ENCODE assay signal across 1 cellular context in genomic region chr1:26035203-26035958, GRCh38.
A peak's percentile ranks its signal among the peaks of the same experiment; 100 is the strongest.
TF ChIP-seq lines count a peak whose summit lies in the region.

No MANE protein-coding gene starts in this region.

TF ChIP-seq in HepG2, 621 proteins besides CTCF, POLR2A, EP300 and RAD21 (continued from another document and continues in another):
- TF ChIP-seq ZNF367 (CRISPR knock-in tag; IDR thresholded peaks at IDR 0.05; ENCODE audit: borderline replicate concordance) (no peak), CBFB (CRISPR knock-in tag; IDR thresholded peaks at IDR 0.05) (peak; percentile 23; the same call in 1 of the 2 replicates), TIGD3 (CRISPR knock-in tag; IDR thresholded peaks at IDR 0.05; ENCODE audit: borderline replicate concordance) (no peak), ZNF383 (CRISPR knock-in tag; IDR thresholded peaks at IDR 0.05; ENCODE audit: borderline replicate concordance) (no peak), NFYC (CRISPR knock-in tag; IDR thresholded peaks at IDR 0.05) (peak; percentile 86), HMGA1 (CRISPR knock-in tag; conservative IDR thresholded peaks at IDR 0.05) (no peak), KLF9 (CRISPR knock-in tag; IDR thresholded peaks at IDR 0.05; ENCODE audit: low read depth) (0 out of 2 replicates have a peak, but pooled peaks have one; percentile 43), ZBTB38 (CRISPR knock-in tag; IDR thresholded peaks at IDR 0.05) (0 out of 2 replicates have a peak, but pooled peaks have one; percentile 3), ZNF510 (CRISPR knock-in tag; IDR thresholded peaks at IDR 0.05; ENCODE audit: low read depth) (no peak; the same call in 1 of the 2 replicates), SNAPC2 (CRISPR knock-in tag; IDR thresholded peaks at IDR 0.05) (no peak), MIER2 (CRISPR knock-in tag; IDR thresholded peaks at IDR 0.05) (peak; percentile 15; the same call in 1 of the 2 replicates), ZSCAN20 (CRISPR knock-in tag; IDR thresholded peaks at IDR 0.05; ENCODE audit: borderline replicate concordance) (peak; percentile 70), HNRNPL (IDR thresholded peaks at IDR 0.05; ENCODE audit: low read depth, low read length) (no peak), IKZF5 (CRISPR knock-in tag; IDR thresholded peaks at IDR 0.05) (peak; percentile 67; the same call in 1 of the 2 replicates), ZNF317 (CRISPR knock-in tag; IDR thresholded peaks at IDR 0.05) (no peak), WIZ (CRISPR knock-in tag; IDR thresholded peaks at IDR 0.05) (no peak), ZNF318 (CRISPR knock-in tag; IDR thresholded peaks at IDR 0.05) (no peak), PREB (CRISPR knock-in tag; IDR thresholded peaks at IDR 0.05) (no peak), CBX2 (IDR thresholded peaks at IDR 0.05; ENCODE audit: low read depth, low read length) (no peak), CBX2 (CRISPR knock-in tag; IDR thresholded peaks at IDR 0.05; ENCODE audit: low read depth) (no peak), PHF5A (CRISPR knock-in tag; IDR thresholded peaks at IDR 0.05; ENCODE audit: low read depth, unreplicated experiment) (no peak), ADNP (CRISPR knock-in tag; IDR thresholded peaks at IDR 0.05) (no peak), KLF11 (CRISPR knock-in tag; IDR thresholded peaks at IDR 0.05) (no peak), DR1 (CRISPR knock-in tag; IDR thresholded peaks at IDR 0.05) (no peak), ERF (CRISPR knock-in tag; IDR thresholded peaks at IDR 0.05) (peak; percentile 15; the same call in 1 of the 2 replicates), GPBP1L1 (CRISPR knock-in tag; IDR thresholded peaks at IDR 0.05) (no peak), ZNF484 (CRISPR knock-in tag; IDR thresholded peaks at IDR 0.05; ENCODE audit: borderline replicate concordance, low read depth) (no peak; the same call in 1 of the 2 replicates), THAP8 (CRISPR knock-in tag; IDR thresholded peaks at IDR 0.05; ENCODE audit: borderline replicate concordance) (no peak), PLRG1 (conservative IDR thresholded peaks at IDR 0.05) (no peak), MATR3 (CRISPR knock-in tag; IDR thresholded peaks at IDR 0.05) (no peak), ZBTB20 (CRISPR knock-in tag; IDR thresholded peaks at IDR 0.05; ENCODE audit: borderline replicate concordance, low read depth) (no peak), ZNF207 (IDR thresholded peaks at IDR 0.05; ENCODE audit: borderline replicate concordance) (no peak), ZNF513 (CRISPR knock-in tag; conservative IDR thresholded peaks at IDR 0.05) (no peak), HBP1 (CRISPR knock-in tag; IDR thresholded peaks at IDR 0.05; ENCODE audit: low read depth) (no peak), ZNF747 (CRISPR knock-in tag; IDR thresholded peaks at IDR 0.05; ENCODE audit: borderline replicate concordance) (no peak; the same call in 1 of the 2 replicates), ZNF781 (CRISPR knock-in tag; IDR thresholded peaks at IDR 0.05; ENCODE audit: borderline replicate concordance, not compliant biosample characterization) (no peak), ZNF776 (CRISPR knock-in tag; IDR thresholded peaks at IDR 0.05) (no peak), HMGXB4 (CRISPR knock-in tag; IDR thresholded peaks at IDR 0.05; ENCODE audit: borderline replicate concordance in 1 of 2, low read depth in 1 of 2) (peak in 1 of 2 experiments; percentile 92; a peak in 2 of 4 replicates), CREM (IDR thresholded peaks at IDR 0.05) (peak; percentile 51), CREM (CRISPR knock-in tag; IDR thresholded peaks at IDR 0.05) (no peak), ZNF20 (CRISPR knock-in tag; IDR thresholded peaks at IDR 0.05) (no peak), DPF2 (CRISPR knock-in tag; IDR thresholded peaks at IDR 0.05; ENCODE audit: borderline replicate concordance, low read depth) (no peak), MEIS1 (CRISPR knock-in tag; IDR thresholded peaks at IDR 0.05; ENCODE audit: borderline replicate concordance) (peak; percentile 45; the same call in 1 of the 2 replicates)
